ENCODE assay signal across 2 cellular contexts in genomic region chr17:41784207-41784744, GRCh38.
TF ChIP-seq lines count a peak whose summit lies in the region.

No MANE protein-coding gene starts in this region.

TF ChIP-seq in liver, 16 proteins besides CTCF, POLR2A, EP300 and RAD21:
- TF ChIP-seq GABPA (IDR thresholded peaks at IDR 0.05 in 1 of 2, conservative IDR thresholded peaks at IDR 0.05 in 1 of 2) (no peak), JUND (IDR thresholded peaks at IDR 0.05) (no peak), FOXA2 (IDR thresholded peaks at IDR 0.05) (no peak), HNF4G (IDR thresholded peaks at IDR 0.05) (no peak), FOXA1 (IDR thresholded peaks at IDR 0.05) (no peak), YY1 (IDR thresholded peaks at IDR 0.05) (no peak), ZBTB33 (IDR thresholded peaks at IDR 0.05) (no peak), SP1 (IDR thresholded peaks at IDR 0.05) (no peak), NR2F2 (IDR thresholded peaks at IDR 0.05) (no peak), ATF3 (IDR thresholded peaks at IDR 0.05) (no peak), RXRA (IDR thresholded peaks at IDR 0.05) (no peak), TAF1 (conservative IDR thresholded peaks at IDR 0.05) (no peak), MAX (IDR thresholded peaks at IDR 0.05) (no peak), REST (IDR thresholded peaks at IDR 0.05) (no peak), HNF4A (conservative IDR thresholded peaks at IDR 0.05) (no peak), EGR1 (IDR thresholded peaks at IDR 0.05; ENCODE audit: low read depth in 2 of 2) (no peak)

TF ChIP-seq in HepG2, 621 proteins besides CTCF, POLR2A, EP300 and RAD21:
- TF ChIP-seq NR1H2 (CRISPR knock-in tag; IDR thresholded peaks at IDR 0.05; ENCODE audit: borderline replicate concordance, low read depth) (no peak), ZNF546 (CRISPR knock-in tag; conservative IDR thresholded peaks at IDR 0.05) (no peak), CHD4 (IDR thresholded peaks at IDR 0.05; ENCODE audit: borderline replicate concordance, low read length) (no peak), TFE3 (CRISPR knock-in tag; IDR thresholded peaks at IDR 0.05) (no peak), SMAD3 (CRISPR knock-in tag; IDR thresholded peaks at IDR 0.05) (no peak), ETV6 (CRISPR knock-in tag; conservative IDR thresholded peaks at IDR 0.05) (no peak), CREB3 (CRISPR knock-in tag; IDR thresholded peaks at IDR 0.05) (no peak), PATZ1 (CRISPR knock-in tag; IDR thresholded peaks at IDR 0.05) (no peak), ZNF781 (CRISPR knock-in tag; IDR thresholded peaks at IDR 0.05; ENCODE audit: borderline replicate concordance, not compliant biosample characterization) (no peak), ZBED4 (CRISPR knock-in tag; IDR thresholded peaks at IDR 0.05; ENCODE audit: borderline replicate concordance) (no peak), ZNF205 (CRISPR knock-in tag; IDR thresholded peaks at IDR 0.05) (no peak), CENPX (CRISPR knock-in tag; IDR thresholded peaks at IDR 0.05) (no peak), TCF12 (IDR thresholded peaks at IDR 0.05) (no peak), TCF12 (CRISPR knock-in tag; IDR thresholded peaks at IDR 0.05) (no peak), ZNF296 (CRISPR knock-in tag; conservative IDR thresholded peaks at IDR 0.05) (no peak), RORA (CRISPR knock-in tag; IDR thresholded peaks at IDR 0.05) (no peak), THRA (CRISPR knock-in tag; IDR thresholded peaks at IDR 0.05; ENCODE audit: borderline replicate concordance) (no peak), TFAP4 (IDR thresholded peaks at IDR 0.05; ENCODE audit: borderline replicate concordance, low read depth) (no peak), ZNF510 (CRISPR knock-in tag; IDR thresholded peaks at IDR 0.05; ENCODE audit: low read depth) (no peak)
